In genomic region chr19:27884376-27884775, GRCh38 we compare ENCODE assay signal across 39 cellular contexts.
"Had no signal": no experiment of that assay in that cellular context is flagged by ENCODE, and none has a peak within 500 bp of the region (broad histone marks: within the 10 kb centered on the region; RNA-seq: fewer than 3 reads in every experiment).

No MANE protein-coding gene starts in this region.

- H3K27ac ChIP-seq: adrenal gland, ascending aorta, body of pancreas, brain microvascular endothelial cell, breast epithelium, cardiac muscle cell had no signal

- H3K4me1 ChIP-seq: adrenal gland, ascending aorta, body of pancreas, breast epithelium had no signal

- H3K27ac Mint-ChIP-seq: activated naive CD4-positive, alpha-beta T cell treated with anti-CD3 and anti-CD28 coated beads, Interleukin-2, amount 10 ng/mL, durations not matched to agents 7 days and 5 days; activated naive CD4-positive, alpha-beta T cell treated with anti-CD3 and anti-CD28 coated beads, Interleukin-2, amount 50 U/mL, for 24 hours; activated naive CD4-positive, alpha-beta T cell treated with anti-CD3 and anti-CD28 coated beads, Interleukin-2, amount 50 U/mL, for 72 hours; activated naive CD8-positive, alpha-beta T cell; activated naive CD8-positive, alpha-beta T cell treated with anti-CD3 and anti-CD28 coated beads for 36 hours; activated naive CD8-positive, alpha-beta T cell treated with anti-CD3 and anti-CD28 coated beads, Interleukin-2, amount 10 ng/mL, durations not matched to agents 7 days and 5 days; activated naive CD8-positive, alpha-beta T cell treated with anti-CD3 and anti-CD28 coated beads, Interleukin-2, amount 50 U/mL, for 24 hours; activated T-cell treated with anti-CD3 and anti-CD28 coated beads, Interleukin-2, amount 50 U/mL, for 24 hours; activated T-cell treated with anti-CD3 and anti-CD28 coated beads, Interleukin-2, amount 50 U/mL, for 72 hours; activated T-helper 1 cell treated with anti-CD3 and anti-CD28 coated beads, Interleukin-12 subunit alpha, Interleukin-12 subunit beta, Interleukin-2, Interleukin-4 antibody, amounts not matched to agents 30 ng/mL and 10 ng/mL and 1 ng/mL, durations not matched to agents 14 hours and 24 hours and 36 hours; activated T-helper 17 cell treated with anti-CD3 and anti-CD28 coated beads, Interleukin-2, amount 50 U/mL, for 72 hours; activated T-helper 2 cell treated with anti-CD3 and anti-CD28 coated beads, Interferon-gamma antibody, Interleukin-2, Interleukin-4, amounts not matched to agents 10 μg/mL and 5 μg/mL and 100 μg/mL, durations not matched to agents 14 hours and 24 hours and 36 hours; brain had no signal

- H3K9me3 ChIP-seq: adrenal gland, ascending aorta, body of pancreas had no signal

- FAIRE-seq: astrocyte, bronchial epithelial cell had no signal

- DNase-seq: activated effector memory CD4-positive, alpha-beta T cell treated with anti-CD3 and anti-CD28 coated beads, Interleukin-2, amount 50 U/mL, for 16 hours; activated effector memory CD4-positive, alpha-beta T cell treated with Interleukin-2 at 50 U/mL for 16 hours; activated gamma-delta T cell; activated gamma-delta T cell treated with Interleukin-2 at 50 U/mL for 16 hours; activated naive CD4-positive, alpha-beta T cell; activated naive CD4-positive, alpha-beta T cell treated with anti-CD3 and anti-CD28 coated beads, Interleukin-2, amount 10 ng/mL, durations not matched to agents 7 days and 5 days; activated naive CD4-positive, alpha-beta T cell treated with anti-CD3 and anti-CD28 coated beads, Interleukin-2, amount 50 U/mL, for 16 hours; activated naive CD4-positive, alpha-beta T cell treated with Interleukin-2 at 50 U/mL for 16 hours; activated naive CD8-positive, alpha-beta T cell treated with anti-CD3 and anti-CD28 coated beads for 36 hours; activated naive CD8-positive, alpha-beta T cell treated with anti-CD3 and anti-CD28 coated beads, Interleukin-2, amount 10 ng/mL, durations not matched to agents 7 days and 5 days; activated naive CD8-positive, alpha-beta T cell treated with anti-CD3 and anti-CD28 coated beads, Interleukin-2, amount 50 U/mL, for 24 hours; activated T-cell treated with anti-CD3 and anti-CD28 coated beads, Interleukin-2, amount 50 U/mL, for 1 hour; activated T-cell treated with anti-CD3 and anti-CD28 coated beads, Interleukin-2, amount 50 U/mL, for 24 hours; activated T-cell treated with anti-CD3 and anti-CD28 coated beads, Interleukin-2, amount 50 U/mL, for 4 hours; activated T-cell treated with anti-CD3 and anti-CD28 coated beads, Interleukin-2, amount 50 U/mL, for 48 hours; activated T-cell treated with anti-CD3 and anti-CD28 coated beads, Interleukin-2, amount 50 U/mL, for 72 hours; adrenal gland; amniotic stem cell; amygdala; anterior cingulate cortex; aorta; body of pancreas; brain microvascular endothelial cell; caudate nucleus; central memory CD4-positive, alpha-beta T cell; cerebellar nuclear complex had no signal

- H3K27me3 Mint-ChIP-seq: activated naive CD4-positive, alpha-beta T cell treated with anti-CD3 and anti-CD28 coated beads, Interleukin-2, amount 10 ng/mL, durations not matched to agents 7 days and 5 days; activated naive CD4-positive, alpha-beta T cell treated with anti-CD3 and anti-CD28 coated beads, Interleukin-2, amount 50 U/mL, for 24 hours; activated naive CD8-positive, alpha-beta T cell; activated naive CD8-positive, alpha-beta T cell treated with anti-CD3 and anti-CD28 coated beads for 36 hours; activated naive CD8-positive, alpha-beta T cell treated with anti-CD3 and anti-CD28 coated beads, Interleukin-2, amount 10 ng/mL, durations not matched to agents 7 days and 5 days; activated naive CD8-positive, alpha-beta T cell treated with anti-CD3 and anti-CD28 coated beads, Interleukin-2, amount 50 U/mL, for 24 hours; activated T-cell treated with anti-CD3 and anti-CD28 coated beads, Interleukin-2, amount 50 U/mL, for 24 hours; activated T-helper 17 cell treated with anti-CD3 and anti-CD28 coated beads, Interleukin-2, amount 50 U/mL, for 72 hours; central memory CD8-positive, alpha-beta T cell had no signal

- H3K27me3 ChIP-seq: adrenal gland, ascending aorta, body of pancreas, brain microvascular endothelial cell, breast epithelium, cardiac muscle cell had no signal

- H3K36me3 Mint-ChIP-seq: activated naive CD4-positive, alpha-beta T cell treated with anti-CD3 and anti-CD28 coated beads, Interleukin-2, amount 10 ng/mL, durations not matched to agents 7 days and 5 days; activated naive CD4-positive, alpha-beta T cell treated with anti-CD3 and anti-CD28 coated beads, Interleukin-2, amount 50 U/mL, for 24 hours; activated naive CD8-positive, alpha-beta T cell; activated naive CD8-positive, alpha-beta T cell treated with anti-CD3 and anti-CD28 coated beads for 36 hours; activated naive CD8-positive, alpha-beta T cell treated with anti-CD3 and anti-CD28 coated beads, Interleukin-2, amount 10 ng/mL, durations not matched to agents 7 days and 5 days; brain had no signal

- ATAC-seq: activated naive CD4-positive, alpha-beta T cell treated with anti-CD3 and anti-CD28 coated beads, Interleukin-2, amount 50 U/mL, for 72 hours; activated naive CD8-positive, alpha-beta T cell treated with anti-CD3 and anti-CD28 coated beads, Interleukin-2, amount 50 U/mL, for 24 hours; activated T-cell treated with anti-CD3 and anti-CD28 coated beads, Interleukin-2, amount 50 U/mL, for 4 hours; activated T-cell treated with anti-CD3 and anti-CD28 coated beads, Interleukin-2, amount 50 U/mL, for 72 hours; activated T-helper 17 cell treated with anti-CD3 and anti-CD28 coated beads, Interleukin-2, amount 50 U/mL, for 72 hours; body of pancreas had no signal

- H3K4me3 Mint-ChIP-seq: activated naive CD4-positive, alpha-beta T cell treated with anti-CD3 and anti-CD28 coated beads, Interleukin-2, amount 10 ng/mL, durations not matched to agents 7 days and 5 days; activated naive CD4-positive, alpha-beta T cell treated with anti-CD3 and anti-CD28 coated beads, Interleukin-2, amount 50 U/mL, for 24 hours; activated naive CD8-positive, alpha-beta T cell; activated naive CD8-positive, alpha-beta T cell treated with anti-CD3 and anti-CD28 coated beads for 36 hours; activated naive CD8-positive, alpha-beta T cell treated with anti-CD3 and anti-CD28 coated beads, Interleukin-2, amount 10 ng/mL, durations not matched to agents 7 days and 5 days; activated naive CD8-positive, alpha-beta T cell treated with anti-CD3 and anti-CD28 coated beads, Interleukin-2, amount 50 U/mL, for 24 hours; activated T-cell treated with anti-CD3 and anti-CD28 coated beads, Interleukin-2, amount 50 U/mL, for 24 hours; activated T-cell treated with anti-CD3 and anti-CD28 coated beads, Interleukin-2, amount 50 U/mL, for 4 hours; activated T-cell treated with anti-CD3 and anti-CD28 coated beads, Interleukin-2, amount 50 U/mL, for 72 hours; activated T-helper 1 cell treated with anti-CD3 and anti-CD28 coated beads, Interleukin-12 subunit alpha, Interleukin-12 subunit beta, Interleukin-2, Interleukin-4 antibody, amounts not matched to agents 30 ng/mL and 10 ng/mL and 1 ng/mL, durations not matched to agents 14 hours and 24 hours and 36 hours; activated T-helper 17 cell treated with anti-CD3 and anti-CD28 coated beads, Interleukin-2, amount 50 U/mL, for 72 hours; brain; central memory CD8-positive, alpha-beta T cell had no signal

- H3K4me1 Mint-ChIP-seq: activated naive CD4-positive, alpha-beta T cell treated with anti-CD3 and anti-CD28 coated beads, Interleukin-2, amount 10 ng/mL, durations not matched to agents 7 days and 5 days; activated naive CD4-positive, alpha-beta T cell treated with anti-CD3 and anti-CD28 coated beads, Interleukin-2, amount 50 U/mL, for 24 hours; activated naive CD8-positive, alpha-beta T cell treated with anti-CD3 and anti-CD28 coated beads for 36 hours; activated naive CD8-positive, alpha-beta T cell treated with anti-CD3 and anti-CD28 coated beads, Interleukin-2, amount 10 ng/mL, durations not matched to agents 7 days and 5 days; activated naive CD8-positive, alpha-beta T cell treated with anti-CD3 and anti-CD28 coated beads, Interleukin-2, amount 50 U/mL, for 24 hours; activated T-helper 17 cell treated with anti-CD3 and anti-CD28 coated beads, Interleukin-2, amount 50 U/mL, for 72 hours; brain; central memory CD8-positive, alpha-beta T cell had no signal

- H3K36me3 ChIP-seq: adrenal gland, ascending aorta, brain microvascular endothelial cell, breast epithelium, cardiac muscle cell had no signal

- H3K4me3 ChIP-seq: adrenal gland, ascending aorta, body of pancreas, breast epithelium, cardiac muscle cell had no signal
